ENCODE assay signal across 12 cellular contexts in genomic region chr6:154736613-154737259, GRCh38. TPM values are rescaled to one million over a fixed set of nuclear protein-coding genes. Genes with fewer than 3 reads are reported as not detected.
A peak's percentile ranks its signal among the peaks of the same experiment; 100 is the strongest.
DNase-seq lines count a peak whose midpoint lies in the region; ATAC-seq and TF ChIP-seq lines count a peak whose summit lies in the region.
"Had no signal": no experiment of that assay in that cellular context is flagged by ENCODE, and none has a peak within 500 bp of the region (broad histone marks: within the 10 kb centered on the region; RNA-seq: fewer than 3 reads in every experiment).

No MANE protein-coding gene starts in this region.

- H3F3A ChIP-seq in GM23338 (replicated peaks; ENCODE audit: low read depth) = peaks cover 3% of the 10 kb centered on the region; the same call in 1 of the 2 replicates

- H3K27ac Mint-ChIP-seq in GM23338 = peak overlapping the region; percentile 54; the same call in 1 of the 2 replicates

- peaks cover 78% of the 10 kb centered on the region for H4K20me1 ChIP-seq in BLaER1
- peaks cover 22% of the 10 kb centered on the region; the same call in 1 of the 2 replicates for H4K20me1 ChIP-seq in GM23338 (replicated peaks; ENCODE audit: insufficient read depth)

- H3K9me3 ChIP-seq in BLaER1 = no peaks in the 10 kb centered on the region
- H3K9me3 ChIP-seq in iPS-20b (ENCODE audit: insufficient read depth, low read depth, low read length) = no peaks in the 10 kb centered on the region
- H3K9me3 ChIP-seq in upper lobe of right lung = no peaks in the 10 kb centered on the region
- H3K9me3 ChIP-seq: adrenal gland, HAP-1 had no signal

- peaks cover 15% of the 10 kb centered on the region for H3K27me3 Mint-ChIP-seq in GM23338 (ENCODE audit: insufficient read depth, low read depth, poor library complexity)

- no peak overlapping the region for H2AFZ ChIP-seq in GM23338

- no peak overlapping the region for H3K27ac ChIP-seq in BLaER1
- peak overlapping the region; percentile 70; the same call in 1 of the 2 replicates for H3K27ac ChIP-seq in GM23338 (ENCODE audit: low read depth)
- H3K27ac ChIP-seq in iPS-20b (ENCODE audit: low read length) = no peak overlapping the region
- no peak overlapping the region for H3K27ac ChIP-seq in upper lobe of right lung
- H3K27ac ChIP-seq: adrenal gland had no signal

- ATAC-seq in GM23338 (no peak), HG03439 (IDR thresholded peaks at IDR 0.05; ENCODE audit: unreplicated experiment) (no peak), upper lobe of right lung (no peak)

- H3K4me1 Mint-ChIP-seq in GM23338 = peaks cover 46% of the 10 kb centered on the region

- peaks cover 76% of the 10 kb centered on the region for H3K79me2 ChIP-seq in GM23338 (replicated peaks; ENCODE audit: insufficient read depth)

- H3K4me3 Mint-ChIP-seq in GM23338 = peak overlapping the region; percentile 34; the same call in 1 of the 3 replicates

- peaks cover 3% of the 10 kb centered on the region; the same call in 1 of the 3 replicates for H3K9me3 Mint-ChIP-seq in GM23338

- no peak for DNase-seq in GM23338 (ENCODE audit: low spot score)
- DNase-seq in SKM-1 treated with dmso at 0.1 percent for 144 hours (lab: John Stamatoyannopoulos, UW; ENCODE audit: unreplicated experiment) = peak; percentile 54
- no peak for DNase-seq in upper lobe of right lung
- no peak for DNase-seq in NCI-H2227 treated with DMSO at 0.1 percent for 48 hours (lab: John Stamatoyannopoulos, UW)
- no peak for DNase-seq in D341Med (ENCODE audit: low spot score)
- DNase-seq: adrenal gland; NCI-H1930; NK-92 treated with Interleukin-12 subunit alpha and Interleukin-12 subunit beta, amount 100 ng/mL, for 24 hours had no signal

- H3K36me3 ChIP-seq in BLaER1 = peaks cover 45% of the 10 kb centered on the region
- no peaks in the 10 kb centered on the region for H3K36me3 ChIP-seq in GM23338 (ENCODE audit: insufficient read depth)
- peaks cover 30% of the 10 kb centered on the region for H3K36me3 ChIP-seq in iPS-20b (ENCODE audit: insufficient read depth, low read depth, low read length)
- H3K36me3 ChIP-seq in upper lobe of right lung = peaks cover 1% of the 10 kb centered on the region
- H3K36me3 ChIP-seq: adrenal gland had no signal

- H3K9ac ChIP-seq in BLaER1 (no peak overlapping the region), iPS-20b (ENCODE audit: low read depth, low read length) (no peak overlapping the region)

- H3K4me1 ChIP-seq in BLaER1 = peaks cover 43% of the 10 kb centered on the region
- H3K4me1 ChIP-seq in GM23338 (ENCODE audit: insufficient read depth) = peaks cover 39% of the 10 kb centered on the region
- peaks cover 27% of the 10 kb centered on the region; the same call in 1 of the 2 replicates for H3K4me1 ChIP-seq in iPS-20b (ENCODE audit: insufficient read depth, low read length)
- H3K4me1 ChIP-seq in upper lobe of right lung = peaks cover 66% of the 10 kb centered on the region

- H3K9me2 ChIP-seq in GM23338 (ENCODE audit: insufficient read depth) = no peaks in the 10 kb centered on the region

- no peaks in the 10 kb centered on the region for H3K27me3 ChIP-seq in BLaER1
- no peaks in the 10 kb centered on the region for H3K27me3 ChIP-seq in GM23338 (ENCODE audit: insufficient read depth)
- H3K27me3 ChIP-seq in iPS-20b (ENCODE audit: insufficient read depth, low read length) = no peaks in the 10 kb centered on the region
- no peaks in the 10 kb centered on the region for H3K27me3 ChIP-seq in upper lobe of right lung
- H3K27me3 ChIP-seq: adrenal gland had no signal

- H3K36me3 Mint-ChIP-seq in GM23338 (ENCODE audit: low read depth) = peaks cover 30% of the 10 kb centered on the region

- no peak for TF ChIP-seq CTCF in GM23338 (conservative IDR thresholded peaks at IDR 0.05; ENCODE audit: low read depth in 2 of 2)
- TF ChIP-seq CTCF in upper lobe of right lung (IDR thresholded peaks at IDR 0.05) = no peak

- intact Hi-C loops in upper lobe of right lung (cut with DNase I) = no loop called here

- H3K4me3 ChIP-seq in BLaER1 (no peak overlapping the region), GM23338 (no peak overlapping the region), iPS-20b (ENCODE audit: low read length) (peak overlapping the region; percentile 29; the same call in 1 of the 2 replicates), upper lobe of right lung (no peak overlapping the region)
- H3K4me3 ChIP-seq: adrenal gland, HAP-1 had no signal

- peak overlapping the region; percentile 79 for H3K4me2 ChIP-seq in BLaER1
- H3K4me2 ChIP-seq in GM23338 = peak overlapping the region; percentile 25; the same call in 1 of the 2 replicates

TF ChIP-seq in GM23338, 12 proteins besides CTCF, POLR2A, EP300 and RAD21:
- TF ChIP-seq JUNB (IDR thresholded peaks at IDR 0.05; ENCODE audit: unreplicated experiment) (no peak), EZH2 (IDR thresholded peaks at IDR 0.05; ENCODE audit: low read depth, unreplicated experiment) (no peak), EZH2phosphoT487 (IDR thresholded peaks at IDR 0.05; ENCODE audit: unreplicated experiment) (no peak), ZNF114 (CRISPR knock-in tag; IDR thresholded peaks at IDR 0.05) (no peak)

RNA-seq across cellular contexts. Expression of gene SCAF8, which starts 3.5 kb away (rescaled TPM):
- 37.9 and 40.8 TPM in 2 replicates for total RNA-seq in GM23338 (2014; rRNA removed; shearing (Covaris generic))
- polyA plus RNA-seq in GM23338 (2016; fragmentation: Nextera tagmentation; extraction: Ambion mirVana) = 12.8 and 13.8 TPM in 2 replicates
- 38.8 TPM for total RNA-seq in upper lobe of right lung
